ENCODE assay signal across 21 cellular contexts in the genomic region with DNA sequence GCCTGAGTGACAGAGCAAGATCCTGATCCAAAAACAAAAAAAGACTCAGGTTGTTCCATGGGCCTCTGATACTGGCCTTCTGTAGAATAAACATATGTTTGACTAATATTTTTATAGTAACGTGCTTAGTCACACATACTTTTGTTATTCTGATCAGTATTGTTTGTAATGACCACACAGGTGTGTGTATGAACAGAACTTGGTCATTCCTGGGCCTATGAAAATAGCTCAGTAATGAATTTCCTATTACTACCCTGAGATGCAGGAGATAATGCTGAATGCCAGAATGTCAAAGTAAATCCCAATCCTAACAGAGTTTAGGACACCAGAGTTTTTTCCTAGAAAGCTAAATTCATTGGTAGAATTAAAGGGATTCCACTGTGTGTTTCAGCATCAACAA.
DNase-seq lines count a peak whose midpoint lies in the region; ATAC-seq, FAIRE-seq and TF ChIP-seq lines count a peak whose summit lies in the region.
"Had no signal": no experiment of that assay in that cellular context is flagged by ENCODE, and none has a peak within 500 bp of the region (broad histone marks: within the 10 kb centered on the region; RNA-seq: fewer than 3 reads in every experiment).

No MANE protein-coding gene starts in this region.

- H4K20me1 ChIP-seq in mammary epithelial cell (ENCODE audit: insufficient read depth, low read length) (no peaks in the 10 kb centered on the region), endothelial cell of umbilical vein (replicated peaks; ENCODE audit: control insufficient read depth, extremely low read depth, insufficient read depth, low read length) (peaks cover 5% of the 10 kb centered on the region)

- POLR2A ChIA-PET in MCF 10A (lab: Yijun Ruan, JAX) (interaction anchor here (0.7 to 1.2 kb wide), 3 partner anchors 12 to 23 kb away, joined by 3 to 4 read pairs (median 3); no protein-coding TSS in a partner anchor), endothelial cell of umbilical vein (lab: Charles Lee) (no interaction called here)
- POLR2A ChIA-PET in CD4-positive, alpha-beta T cell (lab: Charles Lee): no interaction called here

- in situ Hi-C loops in mammary epithelial cell (cut with MboI; ENCODE audit: low sequenced_read_pairs in 2 of 2): no loop called here

- CTCF ChIA-PET in mammary epithelial cell (lab: Charles Lee; ENCODE audit: low non-redundant PET): no interaction called here
- CTCF ChIA-PET in MCF 10A (lab: Yijun Ruan, JAX): interaction anchor here (0.6 to 1.0 kb wide), 4 partner anchors 11 to 193 kb away, joined by 3 read pairs; no protein-coding TSS in a partner anchor
- CTCF ChIA-PET in endothelial cell of umbilical vein (lab: Charles Lee): interaction anchor here (1.0 kb wide), 1 partner anchor 12 kb away, joined by 4 read pairs; no protein-coding TSS in a partner anchor
- CTCF ChIA-PET in CD4-positive, alpha-beta T cell (lab: Charles Lee): no interaction called here

- TF ChIP-seq CTCF in mammary epithelial cell (conservative IDR thresholded peaks at IDR 0.05 in 1 of 2, IDR thresholded peaks at IDR 0.05 in 1 of 2; ENCODE audit: extremely low read depth in 1 of 2, insufficient read depth in 1 of 2, low read depth in 1 of 2, low read length in 2 of 2) (no peak), MCF 10A (IDR thresholded peaks at IDR 0.05; ENCODE audit: unreplicated experiment) (no peak), RWPE2 (IDR thresholded peaks at IDR 0.05; ENCODE audit: poor library complexity, severe bottlenecking) (no peak), endothelial cell of umbilical vein (IDR thresholded peaks at IDR 0.05; ENCODE audit: extremely low read depth in 1 of 2, insufficient read depth in 1 of 2, low read depth in 1 of 2, low read length in 2 of 2) (no peak), chondrocyte (IDR thresholded peaks at IDR 0.05) (no peak)
- no peak for TF ChIP-seq CTCF in CD4-positive, alpha-beta T cell (IDR thresholded peaks at IDR 0.05)

- TF ChIP-seq POLR2A in endothelial cell of umbilical vein (IDR thresholded peaks at IDR 0.05; ENCODE audit: low read depth, low read length): no peak

- no peak overlapping the region for H3K27ac ChIP-seq in mammary epithelial cell (ENCODE audit: insufficient read depth, low read depth, low read length)
- H3K27ac ChIP-seq in RWPE2 (ENCODE audit: poor library complexity, severe bottlenecking): no peak overlapping the region
- H3K27ac ChIP-seq in endothelial cell of umbilical vein (ENCODE audit: insufficient read depth, low read depth, low read length): no peak overlapping the region
- H3K27ac ChIP-seq in CD4-positive, alpha-beta T cell (ENCODE audit: low read depth, low read length): no peak overlapping the region

- H3K9me3 Mint-ChIP-seq in MCF 10A (ENCODE audit: unreplicated experiment) (no peaks in the 10 kb centered on the region), chondrocyte (ENCODE audit: low read depth) (peaks cover 2% of the 10 kb centered on the region)
- H3K9me3 Mint-ChIP-seq in CD4-positive, alpha-beta T cell: no peaks in the 10 kb centered on the region
- H3K9me3 Mint-ChIP-seq: HFFc6 had no signal

- H3K4me3 Mint-ChIP-seq in MCF 10A (ENCODE audit: unreplicated experiment): no peak overlapping the region
- no peak overlapping the region for H3K4me3 Mint-ChIP-seq in CD4-positive, alpha-beta T cell
- no peak overlapping the region for H3K4me3 Mint-ChIP-seq in chondrocyte (ENCODE audit: unreplicated experiment)
- H3K4me3 Mint-ChIP-seq: B cell; CD4-positive, CD25-positive, alpha-beta regulatory T cell; GM23338; HFFc6; IgD-negative memory B cell had no signal

- no peak overlapping the region for H3K4me2 ChIP-seq in mammary epithelial cell (ENCODE audit: insufficient read depth, low read depth, low read length)
- no peak overlapping the region for H3K4me2 ChIP-seq in endothelial cell of umbilical vein (ENCODE audit: insufficient read depth, low read length)
- H3K4me2 ChIP-seq: GM23338 had no signal

- H3K4me1 Mint-ChIP-seq in MCF 10A (ENCODE audit: insufficient read depth, unreplicated experiment): peaks cover 6% of the 10 kb centered on the region
- H3K4me1 Mint-ChIP-seq in CD4-positive, alpha-beta T cell (ENCODE audit: low read depth): no peaks in the 10 kb centered on the region
- peaks cover 25% of the 10 kb centered on the region for H3K4me1 Mint-ChIP-seq in chondrocyte (ENCODE audit: low read depth)
- H3K4me1 Mint-ChIP-seq: B cell; CD4-positive, CD25-positive, alpha-beta regulatory T cell had no signal

- no peaks in the 10 kb centered on the region for H3K36me3 ChIP-seq in mammary epithelial cell (ENCODE audit: insufficient read depth, low read length)
- no peaks in the 10 kb centered on the region; the same call in 1 of the 2 replicates for H3K36me3 ChIP-seq in RWPE2 (ENCODE audit: low read depth)
- H3K36me3 ChIP-seq in endothelial cell of umbilical vein (ENCODE audit: control insufficient read depth in 2 of 2, extremely low read depth in 1 of 2, insufficient read depth in 2 of 2, low read length in 2 of 2): no peaks in the 10 kb centered on the region

- H3K4me1 ChIP-seq in mammary epithelial cell (ENCODE audit: insufficient read depth, low read length) (peaks cover 4% of the 10 kb centered on the region), RWPE2 (ENCODE audit: insufficient read depth, poor library complexity, severe bottlenecking) (peaks cover 9% of the 10 kb centered on the region), endothelial cell of umbilical vein (ENCODE audit: control insufficient read depth, extremely low read depth, insufficient read depth, low read length) (peaks cover 6% of the 10 kb centered on the region)
- H3K4me1 ChIP-seq: Caco-2 had no signal

- intact Hi-C loops in mammary epithelial cell (cut with micrococcal nuclease): no loop called here
- intact Hi-C loops in MCF 10A (cut with micrococcal nuclease): no loop called here
- intact Hi-C loops in endothelial cell of umbilical vein (cut with micrococcal nuclease): no loop called here
- intact Hi-C loops in CD4-positive, alpha-beta T cell (cut with DNase I, micrococcal nuclease): no loop called here

- peak; percentile 68 for DNase-seq in mammary epithelial cell
- no peak for DNase-seq in MCF 10A (ENCODE audit: unreplicated experiment)
- DNase-seq in RWPE2 (ENCODE audit: low spot score): no peak
- DNase-seq in endothelial cell of umbilical vein (ENCODE audit: low read depth, low spot score): peak; percentile 36
- no peak for DNase-seq in nucleus accumbens (lab: John Stamatoyannopoulos, UW)
- no peak for DNase-seq in CD4-positive, alpha-beta T cell
- no peak for DNase-seq in chondrocyte (ENCODE audit: low spot score)
- DNase-seq: 8988T; C1 segment of cervical spinal cord; Caco-2; CD4-positive, CD25-positive, alpha-beta regulatory T cell; DMS79 treated with DMSO at 0.1 percent for 48 hours; GF-D8; HCEC 1CT; HFFc6 had no signal

- H2AFZ ChIP-seq in mammary epithelial cell (ENCODE audit: low read depth, low read length) (no peak overlapping the region), endothelial cell of umbilical vein (ENCODE audit: low read depth, low read length) (no peak overlapping the region)
- H2AFZ ChIP-seq: GM23338 had no signal

- no peak overlapping the region for H3K27ac Mint-ChIP-seq in MCF 10A (ENCODE audit: low read depth, unreplicated experiment)
- no peak overlapping the region for H3K27ac Mint-ChIP-seq in CD4-positive, alpha-beta T cell
- H3K27ac Mint-ChIP-seq in chondrocyte (ENCODE audit: unreplicated experiment): no peak overlapping the region
- H3K27ac Mint-ChIP-seq: B cell; CD4-positive, CD25-positive, alpha-beta regulatory T cell; GM23338; HFFc6; IgD-negative memory B cell had no signal

- FAIRE-seq in endothelial cell of umbilical vein (lab: Jason Lieb, UNC): peak; percentile 44
- FAIRE-seq: D721Med, H54, HTR-8/SVneo had no signal

- H3K9me3 ChIP-seq in mammary epithelial cell (replicated peaks; ENCODE audit: insufficient read depth, low read length) (no peaks in the 10 kb centered on the region), RWPE2 (ENCODE audit: severe bottlenecking) (no peaks in the 10 kb centered on the region), endothelial cell of umbilical vein (replicated peaks; ENCODE audit: control insufficient read depth, insufficient read depth, low read length) (no peaks in the 10 kb centered on the region)
- H3K9me3 ChIP-seq in CD4-positive, alpha-beta T cell (ENCODE audit: control insufficient read depth, low read length): no peaks in the 10 kb centered on the region
- H3K9me3 ChIP-seq: Caco-2 had no signal

- BruUV-seq in mammary epithelial cell (replicated peaks; lab: Mats Ljungman, UMichigan): no TSS peak
- no TSS peak for BruUV-seq in MCF 10A (replicated peaks; lab: Mats Ljungman, UMichigan)
- BruUV-seq in endothelial cell of umbilical vein (replicated peaks; lab: Mats Ljungman, UMichigan): no TSS peak

- H3K36me3 Mint-ChIP-seq in MCF 10A (ENCODE audit: insufficient read depth, unreplicated experiment) (no peaks in the 10 kb centered on the region), chondrocyte (ENCODE audit: low read depth) (peaks cover 2% of the 10 kb centered on the region)
- no peaks in the 10 kb centered on the region for H3K36me3 Mint-ChIP-seq in CD4-positive, alpha-beta T cell (ENCODE audit: low read depth)
- H3K36me3 Mint-ChIP-seq: CD4-positive, CD25-positive, alpha-beta regulatory T cell had no signal

- peak; percentile 95 for ATAC-seq in RWPE2 (ENCODE audit: low read depth)
- no peak for ATAC-seq in CD4-positive, alpha-beta T cell (ENCODE audit: poor library complexity)
- ATAC-seq: GM23338 had no signal

- H3K27me3 ChIP-seq in mammary epithelial cell (ENCODE audit: insufficient read depth, low read length) (no peaks in the 10 kb centered on the region), RWPE2 (ENCODE audit: insufficient read depth, poor library complexity, severe bottlenecking) (no peaks in the 10 kb centered on the region), endothelial cell of umbilical vein (ENCODE audit: control insufficient read depth in 2 of 2, insufficient read depth in 2 of 2, low read length in 2 of 2) (no peaks in the 10 kb centered on the region)
- H3K27me3 ChIP-seq in CD4-positive, alpha-beta T cell (ENCODE audit: control insufficient read depth, insufficient read depth, low read length): no peaks in the 10 kb centered on the region

- H3K9ac ChIP-seq in mammary epithelial cell (ENCODE audit: insufficient read depth, low read length): no peak overlapping the region
- H3K9ac ChIP-seq in endothelial cell of umbilical vein (replicated peaks; ENCODE audit: extremely low read depth, insufficient read depth, low read length): no peak overlapping the region

- H3K79me2 ChIP-seq in mammary epithelial cell (ENCODE audit: insufficient read depth, low read length) (peaks cover 18% of the 10 kb centered on the region), endothelial cell of umbilical vein (ENCODE audit: control insufficient read depth, insufficient read depth, low read length) (peaks cover 95% of the 10 kb centered on the region)

- dilution Hi-C loops in mammary epithelial cell (cut with HindIII; ENCODE audit: low sequenced_read_pairs): no loop called here
- dilution Hi-C loops in endothelial cell of umbilical vein (cut with MboI; ENCODE audit: extremely low pct_ligation_motif_present, low sequenced_read_pairs): no loop called here

- H3K9me1 ChIP-seq in endothelial cell of umbilical vein (replicated peaks; ENCODE audit: control insufficient read depth, extremely low read depth, insufficient read depth, low read length): no peaks in the 10 kb centered on the region

- H3K27me3 Mint-ChIP-seq in MCF 10A (ENCODE audit: insufficient read depth, unreplicated experiment) (no peaks in the 10 kb centered on the region), chondrocyte (ENCODE audit: low read depth) (no peaks in the 10 kb centered on the region)
- no peaks in the 10 kb centered on the region for H3K27me3 Mint-ChIP-seq in CD4-positive, alpha-beta T cell
- H3K27me3 Mint-ChIP-seq: B cell; CD4-positive, CD25-positive, alpha-beta regulatory T cell; IgD-negative memory B cell had no signal

- H3K4me3 ChIP-seq in mammary epithelial cell (replicated peaks in 1 of 3; ENCODE audit: insufficient read depth in 1 of 3, low read depth in 2 of 3, low read length in 3 of 3): no peak overlapping the region
- no peak overlapping the region for H3K4me3 ChIP-seq in RWPE2 (ENCODE audit: severe bottlenecking)
- H3K4me3 ChIP-seq in endothelial cell of umbilical vein (replicated peaks in 1 of 3; ENCODE audit: insufficient read depth in 1 of 3, low read depth in 1 of 3, low read length in 3 of 3): no peak overlapping the region
- H3K4me3 ChIP-seq: GM23338 had no signal

- WGBS in mammary epithelial cell (ENCODE audit: low coverage, missing lambda C conversion rate): 18% methylated on average over 1 of the region's 1 CpG

Comparison
In these comparisons a context has a peak if more than half of its experiments do, and no peak if none do; other contexts are left out.
1. DNase-seq: peak in mammary epithelial cell (single experiment) and endothelial cell of umbilical vein (single experiment); none in MCF 10A (single experiment), RWPE2 (single experiment), nucleus accumbens (0 of 56), CD4-positive, alpha-beta T cell (0 of 10) and chondrocyte (single experiment).
2. CTCF ChIA-PET loops: an anchor here in MCF 10A (0.6 to 1.0 kb wide) and endothelial cell of umbilical vein (1.0 kb wide); none called in mammary epithelial cell and CD4-positive, alpha-beta T cell.